In the genomic region with DNA sequence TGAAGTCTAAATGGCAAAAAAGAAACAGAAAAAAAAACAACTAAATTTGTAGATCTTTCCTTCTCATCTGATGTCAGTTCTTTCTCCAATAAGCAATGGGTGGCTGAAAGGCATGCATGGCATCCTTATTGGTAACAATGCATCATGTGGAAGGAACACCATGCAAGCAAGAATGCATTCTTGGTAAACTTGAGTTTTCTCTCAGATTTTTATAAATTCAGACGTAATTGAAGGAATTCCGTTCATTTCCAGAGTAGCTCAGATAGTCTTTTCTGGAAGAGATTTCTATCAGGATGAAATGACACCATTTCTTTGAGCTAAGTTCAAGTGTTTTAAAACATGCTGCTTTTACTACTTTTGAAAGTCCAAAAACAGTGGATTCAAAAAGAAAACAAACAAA, we compare ENCODE assay signal across 24 cellular contexts.
"Had no signal": no experiment of that assay in that cellular context is flagged by ENCODE, and none has a peak within 500 bp of the region (broad histone marks: within the 10 kb centered on the region; RNA-seq: fewer than 3 reads in every experiment).

No MANE protein-coding gene starts in this region.

- ATAC-seq: mucosa of descending colon; naive thymus-derived CD4-positive, alpha-beta T cell; natural killer cell treated with Interleukin-12 subunit alpha and Interleukin-12 subunit beta and Interleukin-15 and Interleukin-18, amount 100 ng/mL, for 72 hours; right lobe of liver; stimulated activated memory B cell treated with anti-CD40 and anti-IgM and Interleukin-4, amounts not matched to agents 10 μg/mL and 1 μg/mL and 100 μg/mL, for 72 hours had no signal

- H3K27me3 Mint-ChIP-seq: progenitor cell of endocrine pancreas; stimulated activated memory B cell treated with anti-CD40 and anti-IgM and Interleukin-4, amounts not matched to agents 10 μg/mL and 1 μg/mL and 100 μg/mL, for 72 hours; type B pancreatic cell had no signal

- H3K9me3 ChIP-seq: mucosa of descending colon, ovary, right atrium auricular region, right lobe of liver, thoracic aorta, tibial artery, uterus had no signal

- H3K4me1 ChIP-seq: left ventricle myocardium inferior, right atrium auricular region, right lobe of liver, suprapubic skin, tibial artery, uterus had no signal

- H3K27ac ChIP-seq: hepatocyte, left ventricle myocardium inferior, ovary, right atrium auricular region, right lobe of liver, suprapubic skin, thoracic aorta, tibial artery, uterus had no signal

- H3K4me3 Mint-ChIP-seq: memory B cell; naive thymus-derived CD4-positive, alpha-beta T cell; natural killer cell treated with Interleukin-12 subunit alpha and Interleukin-12 subunit beta and Interleukin-15 and Interleukin-18, amount 100 ng/mL, for 72 hours; stimulated activated memory B cell treated with anti-CD40 and anti-IgM and Interleukin-4, amounts not matched to agents 10 μg/mL and 1 μg/mL and 100 μg/mL, for 72 hours; type B pancreatic cell had no signal

- DNase-seq: islet precursor cell; left ventricle myocardium inferior; midbrain; mucosa of descending colon; naive thymus-derived CD4-positive, alpha-beta T cell; ovary; right lobe of liver; stimulated activated CD4-positive, alpha-beta T cell treated with anti-CD3 and anti-CD28 coated beads, Interleukin-1b, Interleukin-23, amount 100 ng/mL, for 48 hours; stimulated activated CD4-positive, alpha-beta T cell treated with anti-CD3 and anti-CD28 coated beads, Interleukin-2, amount 100 ng/mL, for 48 hours; stimulated activated CD4-positive, alpha-beta T cell treated with anti-CD3 and anti-CD28 coated beads, Interleukin-4, amount 100 ng/mL, for 4 hours; stimulated activated CD8-positive, alpha-beta memory T cell treated with anti-CD3 and anti-CD28 coated beads, Interleukin-4, amount 100 ng/mL, for 48 hours; stimulated activated naive CD4-positive, alpha-beta T cell treated with Interleukin-2 at 50 U/mL for 16 hours; tibial artery; uterus had no signal

- H3K27ac Mint-ChIP-seq: memory B cell; naive thymus-derived CD4-positive, alpha-beta T cell; natural killer cell treated with Interleukin-12 subunit alpha and Interleukin-12 subunit beta and Interleukin-15 and Interleukin-18, amount 100 ng/mL, for 72 hours; progenitor cell of endocrine pancreas; stimulated activated memory B cell treated with anti-CD40 and anti-IgM and Interleukin-4, amounts not matched to agents 10 μg/mL and 1 μg/mL and 100 μg/mL, for 72 hours; type B pancreatic cell had no signal

- H3K27me3 ChIP-seq: hepatocyte, ovary, right atrium auricular region, right lobe of liver, suprapubic skin, tibial artery, uterus had no signal

- H3K9me3 Mint-ChIP-seq: memory B cell; natural killer cell treated with Interleukin-12 subunit alpha and Interleukin-12 subunit beta and Interleukin-15 and Interleukin-18, amount 100 ng/mL, for 72 hours; stimulated activated memory B cell treated with anti-CD40 and anti-IgM and Interleukin-4, amounts not matched to agents 10 μg/mL and 1 μg/mL and 100 μg/mL, for 72 hours had no signal

- H3K36me3 Mint-ChIP-seq: memory B cell; natural killer cell treated with Interleukin-12 subunit alpha and Interleukin-12 subunit beta and Interleukin-15 and Interleukin-18, amount 100 ng/mL, for 72 hours; stimulated activated memory B cell treated with anti-CD40 and anti-IgM and Interleukin-4, amounts not matched to agents 10 μg/mL and 1 μg/mL and 100 μg/mL, for 72 hours; type B pancreatic cell had no signal

- H3K4me3 ChIP-seq: hepatocyte, left ventricle myocardium inferior, mucosa of descending colon, ovary, right atrium auricular region, right lobe of liver, smooth muscle cell, suprapubic skin, thoracic aorta, tibial artery, uterus had no signal

- H3K36me3 ChIP-seq: left ventricle myocardium inferior, ovary, right atrium auricular region, right lobe of liver, suprapubic skin, thoracic aorta, tibial artery, uterus had no signal
